ENCODE assay signal across 21 cellular contexts in genomic region chr15:39499151-39499550, GRCh38.
DNase-seq lines count a peak whose midpoint lies in the region; ATAC-seq and TF ChIP-seq lines count a peak whose summit lies in the region.
"Had no signal": no experiment of that assay in that cellular context is flagged by ENCODE, and none has a peak within 500 bp of the region (broad histone marks: within the 10 kb centered on the region; RNA-seq: fewer than 3 reads in every experiment).

No MANE protein-coding gene starts in this region.

- TF ChIP-seq EP300 in tibial nerve (IDR thresholded peaks at IDR 0.05): no peak

- H3K36me3 ChIP-seq in osteoblast (ENCODE audit: insufficient read depth, low read length) (no peaks in the 10 kb centered on the region), tibial nerve (no peaks in the 10 kb centered on the region)
- H3K36me3 ChIP-seq: Peyer's patch, SJSA1 had no signal

- TF ChIP-seq CTCF in osteoblast (IDR thresholded peaks at IDR 0.05; ENCODE audit: extremely low read depth, low read depth, low read length): no peak
- no peak for TF ChIP-seq CTCF in tibial nerve (IDR thresholded peaks at IDR 0.05)
- TF ChIP-seq CTCF in foreskin keratinocyte (conservative IDR thresholded peaks at IDR 0.05): no peak

- H3K4me3 ChIP-seq in osteoblast (ENCODE audit: insufficient read depth, low read length) (no peak overlapping the region), tibial nerve (no peak overlapping the region)
- H3K4me3 ChIP-seq: Peyer's patch, SJSA1 had no signal

- H3K27me3 ChIP-seq in osteoblast (ENCODE audit: insufficient read depth, low read length) (no peaks in the 10 kb centered on the region), tibial nerve (no peaks in the 10 kb centered on the region), foreskin keratinocyte (no peaks in the 10 kb centered on the region)
- H3K27me3 ChIP-seq: Peyer's patch, SJSA1 had no signal

- H3K27ac ChIP-seq in adipose tissue (ENCODE audit: low read depth, low read length) (peak overlapping the region; percentile 34), osteoblast (ENCODE audit: low read depth, low read length) (peak overlapping the region; percentile 24), tibial nerve (peak overlapping the region; percentile 11 to 70 (median 48)), foreskin keratinocyte (no peak overlapping the region)
- H3K27ac ChIP-seq: HL-60, SJSA1 had no signal

- no peak overlapping the region for H2AFZ ChIP-seq in osteoblast (ENCODE audit: low read length)

- 67 to 85% (median 70%) methylated on average over 1 of the region's 1 CpG for WGBS in adipose tissue, 3 donors
- WGBS in tibial nerve, 2 donors: 71 to 76% methylated on average over 1 of the region's 1 CpG

- H3K4me1 ChIP-seq in osteoblast (ENCODE audit: insufficient read depth, low read length) (peaks cover 32% of the 10 kb centered on the region), tibial nerve (peaks cover 0 to 35% (median 7%) of the 10 kb centered on the region in 4 donors), foreskin keratinocyte (peaks cover 13% of the 10 kb centered on the region)
- H3K4me1 ChIP-seq: Peyer's patch had no signal

- no peak for ATAC-seq in foreskin keratinocyte

- TF ChIP-seq POLR2A in tibial nerve (IDR thresholded peaks at IDR 0.05): no peak

- no peaks in the 10 kb centered on the region for H4K20me1 ChIP-seq in osteoblast (ENCODE audit: insufficient read depth, low read length)

- peak; percentile 28 for DNase-seq in fibroblast of peridontal ligament (ENCODE audit: extremely low read depth)
- no peak for DNase-seq in osteoblast (ENCODE audit: insufficient read length, low spot score, missing footprints)
- no peak for DNase-seq in tibial nerve (ENCODE audit: low spot score in 2 of 2)
- no peak for DNase-seq in NCI-H446 (lab: John Stamatoyannopoulos, UW)
- no peak for DNase-seq in nucleus accumbens (lab: John Stamatoyannopoulos, UW)
- no peak for DNase-seq in C1 segment of cervical spinal cord (lab: John Stamatoyannopoulos, UW)
- no peak for DNase-seq in foreskin keratinocyte
- DNase-seq: ACHN; AML-193; DMS 273 treated with DMSO at 0.1 percent for 48 hours; DND-41; H9; MM.1S; NCI-H1092; NCI-H146; NCI-H2081; NK-92 treated with Interleukin-12 subunit alpha and Interleukin-12 subunit beta, amount 100 ng/mL, for 24 hours; Peyer's patch had no signal

- H3K79me2 ChIP-seq in osteoblast (ENCODE audit: insufficient read depth, low read length): no peaks in the 10 kb centered on the region

- no peak overlapping the region for H3K4me2 ChIP-seq in osteoblast (ENCODE audit: insufficient read depth, low read length)

- H3K9me3 ChIP-seq in osteoblast (ENCODE audit: low read depth, low read length) (no peaks in the 10 kb centered on the region), tibial nerve (no peaks in the 10 kb centered on the region)
- H3K9me3 ChIP-seq: Peyer's patch, SJSA1 had no signal
